Comparison of ENCODE assay signal across 16 cellular contexts in genomic region chr21:15309022-15309590, GRCh38.
"Had no signal": no experiment of that assay in that cellular context is flagged by ENCODE, and none has a peak within 500 bp of the region (broad histone marks: within the 10 kb centered on the region; RNA-seq: fewer than 3 reads in every experiment).

No MANE protein-coding gene starts in this region.

- H3K4me3 ChIP-seq: right atrium auricular region, stomach, thoracic aorta, upper lobe of left lung had no signal

- ATAC-seq: activated T-cell treated with anti-CD3 and anti-CD28 coated beads, Interleukin-2, amount 50 U/mL, for 4 hours; effector memory CD8-positive, alpha-beta T cell; T-helper 17 cell had no signal

- H3K36me3 ChIP-seq: right atrium auricular region, stomach, thoracic aorta, upper lobe of left lung had no signal

- H3K4me1 ChIP-seq: right atrium auricular region, stomach, upper lobe of left lung had no signal

- H3K27me3 ChIP-seq: right atrium auricular region, stomach, upper lobe of left lung had no signal

- H3K9me3 ChIP-seq: right atrium auricular region, stomach, thoracic aorta, upper lobe of left lung had no signal

- DNase-seq: activated CD4-positive, alpha-beta T cell treated with anti-CD3 and anti-CD28 coated beads, Interleukin-2, amount 50 U/mL, for 1 hour; activated CD4-positive, CD25-positive, alpha-beta regulatory T cell treated with anti-CD3 and anti-CD28 coated beads, Interleukin-2, amount 50 U/mL, for 72 hours; activated CD8-positive, alpha-beta memory T cell treated with anti-CD3 and anti-CD28 coated beads, Interleukin-2, amount 50 U/mL, for 4 hours; activated effector memory CD4-positive, alpha-beta T cell treated with Interleukin-2 at 50 U/mL for 16 hours; activated naive CD4-positive, alpha-beta T cell treated with anti-CD3 and anti-CD28 coated beads, Interleukin-2, amount 50 U/mL, for 16 hours; activated T-cell treated with anti-CD3 and anti-CD28 coated beads, Interleukin-2, amount 50 U/mL, for 4 hours; effector memory CD8-positive, alpha-beta T cell; small intestine; stimulated activated CD4-positive, alpha-beta T cell treated with anti-CD3 and anti-CD28 coated beads, Interleukin-15, amount 100 ng/mL, for 24 hours; stimulated activated CD4-positive, alpha-beta T cell treated with anti-CD3 and anti-CD28 coated beads, Interleukin-4, amount 100 ng/mL, for 1 hour; stomach; T-helper 17 cell; upper lobe of left lung had no signal

- H3K27ac ChIP-seq: right atrium auricular region, stomach, thoracic aorta, upper lobe of left lung, VCaP had no signal
